In genomic region chr7:125383324-125383723, GRCh38 we compare ENCODE assay signal across 21 cellular contexts.
DNase-seq lines count a peak whose midpoint lies in the region; ATAC-seq and TF ChIP-seq lines count a peak whose summit lies in the region.
"Had no signal": no experiment of that assay in that cellular context is flagged by ENCODE, and none has a peak within 500 bp of the region (broad histone marks: within the 10 kb centered on the region; RNA-seq: fewer than 3 reads in every experiment).

No MANE protein-coding gene starts in this region.

- H3K23ac ChIP-seq in neuronal stem cell (ENCODE audit: low read depth, low read length, poor library complexity), result no peak overlapping the region

- no peak overlapping the region for H2AK5ac ChIP-seq in neuronal stem cell (ENCODE audit: low read depth, low read length)

- H2BK5ac ChIP-seq in neuronal stem cell (ENCODE audit: low read length), result no peak overlapping the region

- H3K18ac ChIP-seq in neuronal stem cell (ENCODE audit: low read length), result no peak overlapping the region

- H4K91ac ChIP-seq in neuronal stem cell (ENCODE audit: low read depth, low read length, poor library complexity), result no peak overlapping the region

- no peak overlapping the region for H2BK12ac ChIP-seq in neuronal stem cell (ENCODE audit: low read length)

- intact Hi-C loops in Panc1 (cut with micrococcal nuclease; ENCODE audit: unreplicated experiment), result no loop called here

- H3K9ac ChIP-seq in neuronal stem cell (ENCODE audit: low read depth, low read length, poor library complexity), result no peak overlapping the region

- DNase-seq in SIG-M5 treated with dmso at 0.1 percent for 504 hours (lab: John Stamatoyannopoulos, UW; ENCODE audit: unreplicated experiment) (peak; percentile 2), SIG-M5 (lab: John Stamatoyannopoulos, UW) (no peak), Panc1 (ENCODE audit: low read depth, low spot score) (no peak), kidney epithelial cell (ENCODE audit: low read depth) (no peak), DMS153 treated with DMSO at 0.1 percent for 48 hours (lab: John Stamatoyannopoulos, UW; ENCODE audit: unreplicated experiment) (no peak), G401 (ENCODE audit: low spot score) (no peak), neuronal stem cell (ENCODE audit: low spot score) (no peak)
- DNase-seq: activated CD8-positive, alpha-beta T cell treated with anti-CD3 and anti-CD28 coated beads for 36 hours; activated T-cell treated with anti-CD3 and anti-CD28 coated beads, Interleukin-2, amount 50 U/mL, for 72 hours; CD4-positive, alpha-beta T cell; EL; esophagus squamous epithelium; islet precursor cell; mesenchymal stem cell; NCI-H1105 treated with DMSO at 0.1 percent for 48 hours; NK-92 treated with Interleukin-12 subunit alpha and Interleukin-12 subunit beta, amount 100 ng/mL, for 24 hours; occipital lobe; right cardiac atrium; stimulated activated naive CD8-positive, alpha-beta T cell treated with anti-CD3 and anti-CD28 coated beads, Interleukin-15, amount 100 ng/mL, for 72 hours; WERI-Rb-1 had no signal

- CTCF ChIA-PET in Panc1 (lab: Charles Lee), result no interaction called here

- BruUV-seq in Panc1 (replicated peaks; lab: Mats Ljungman, UMichigan), result no TSS peak

- H3K14ac ChIP-seq in neuronal stem cell (ENCODE audit: low read length), result no peak overlapping the region

- no peak overlapping the region for H2BK15ac ChIP-seq in neuronal stem cell (ENCODE audit: low read length)

- no peaks in the 10 kb centered on the region for H3K36me3 ChIP-seq in Panc1 (ENCODE audit: control insufficient read depth, insufficient read depth, low read length)
- H3K36me3 ChIP-seq in kidney epithelial cell (ENCODE audit: control insufficient read depth, insufficient read depth, low read length), result no peaks in the 10 kb centered on the region
- H3K36me3 ChIP-seq in neuronal stem cell (replicated peaks in 1 of 2; ENCODE audit: control insufficient read depth in 2 of 2, insufficient read depth in 2 of 2, low read length in 2 of 2), result no peaks in the 10 kb centered on the region
- H3K36me3 ChIP-seq: esophagus squamous epithelium, WERI-Rb-1 had no signal

- H3K9me3 ChIP-seq in Panc1 (ENCODE audit: control insufficient read depth, insufficient read depth, low read depth, low read length), result no peaks in the 10 kb centered on the region
- no peaks in the 10 kb centered on the region for H3K9me3 ChIP-seq in neuronal stem cell (replicated peaks in 1 of 2; ENCODE audit: control insufficient read depth in 2 of 2, insufficient read depth in 1 of 2, low read depth in 1 of 2, low read length in 2 of 2)

- H3K79me1 ChIP-seq in neuronal stem cell (ENCODE audit: low read depth, low read length), result no peaks in the 10 kb centered on the region

- no peak overlapping the region for H3K4me2 ChIP-seq in neuronal stem cell (ENCODE audit: insufficient read depth, low read length, poor library complexity, severe bottlenecking)

- H2AFZ ChIP-seq in neuronal stem cell (ENCODE audit: low read length), result no peak overlapping the region

- H3K27ac ChIP-seq in Panc1 (ENCODE audit: low read length) (no peak overlapping the region), neuronal stem cell (replicated peaks; ENCODE audit: low read length) (no peak overlapping the region)
- H3K27ac ChIP-seq: esophagus squamous epithelium, WERI-Rb-1 had no signal

- no peak overlapping the region for H3K4ac ChIP-seq in neuronal stem cell (ENCODE audit: low read length)

- in situ Hi-C loops in Panc1 (cut with HindIII; ENCODE audit: low pct_unique_long_range_greater_than_20kb, low sequenced_read_pairs), result no loop called here
- in situ Hi-C loops in G401 (cut with HindIII; ENCODE audit: low sequenced_read_pairs), result no loop called here

- H3K27me3 ChIP-seq in Panc1 (ENCODE audit: control insufficient read depth, insufficient read depth, low read length), result no peaks in the 10 kb centered on the region
- no peaks in the 10 kb centered on the region for H3K27me3 ChIP-seq in kidney epithelial cell (ENCODE audit: control insufficient read depth, insufficient read depth, low read length)
- no peaks in the 10 kb centered on the region for H3K27me3 ChIP-seq in neuronal stem cell (ENCODE audit: control insufficient read depth in 3 of 3, insufficient read depth in 3 of 3, low read depth in 1 of 3, low read length in 3 of 3)
- H3K27me3 ChIP-seq: esophagus squamous epithelium had no signal

- H3K4me3 ChIP-seq in Panc1 (ENCODE audit: low read depth in 2 of 2, low read length in 2 of 2) (no peak overlapping the region), kidney epithelial cell (ENCODE audit: low read depth, low read length) (no peak overlapping the region), neuronal stem cell (ENCODE audit: low read length in 2 of 2) (no peak overlapping the region)
- H3K4me3 ChIP-seq: esophagus squamous epithelium had no signal

- no peak overlapping the region for H2BK120ac ChIP-seq in neuronal stem cell (ENCODE audit: low read depth, low read length)

- POLR2A ChIA-PET in Panc1 (lab: Charles Lee), result no interaction called here

- no peaks in the 10 kb centered on the region for H3K4me1 ChIP-seq in Panc1 (ENCODE audit: control insufficient read depth, insufficient read depth, low read length)
- H3K4me1 ChIP-seq in neuronal stem cell (ENCODE audit: control insufficient read depth in 2 of 2, insufficient read depth in 1 of 2, low read depth in 1 of 2, low read length in 2 of 2), result no peaks in the 10 kb centered on the region
- H3K4me1 ChIP-seq: esophagus squamous epithelium had no signal

- TF ChIP-seq CTCF in Panc1 (IDR thresholded peaks at IDR 0.05) (peak; percentile 9; the same call in 1 of the 2 replicates), kidney epithelial cell (IDR thresholded peaks at IDR 0.05; ENCODE audit: insufficient read depth, low read length, poor library complexity, severe bottlenecking) (peak; percentile 14)

- no peak overlapping the region for H4K8ac ChIP-seq in neuronal stem cell (ENCODE audit: low read depth, low read length)

- no CpG with 5 or more reads among the region's 2 CpGs for WGBS in neuronal stem cell (ENCODE audit: extremely low coverage in 2 of 2, insufficient read length in 2 of 2, insufficient replicate concordance in 1 of 2), 2 donors

- ATAC-seq in HG03159 (IDR thresholded peaks at IDR 0.05; ENCODE audit: unreplicated experiment) (peak; percentile 49), Panc1 (no peak)
- ATAC-seq: activated CD8-positive, alpha-beta T cell treated with anti-CD3 and anti-CD28 coated beads for 36 hours; activated T-cell treated with anti-CD3 and anti-CD28 coated beads, Interleukin-2, amount 50 U/mL, for 72 hours; right cardiac atrium; stimulated activated naive CD8-positive, alpha-beta T cell treated with anti-CD3 and anti-CD28 coated beads, Interleukin-15, amount 100 ng/mL, for 72 hours had no signal
